ENCODE assay signal across 10 cellular contexts in the genomic region with DNA sequence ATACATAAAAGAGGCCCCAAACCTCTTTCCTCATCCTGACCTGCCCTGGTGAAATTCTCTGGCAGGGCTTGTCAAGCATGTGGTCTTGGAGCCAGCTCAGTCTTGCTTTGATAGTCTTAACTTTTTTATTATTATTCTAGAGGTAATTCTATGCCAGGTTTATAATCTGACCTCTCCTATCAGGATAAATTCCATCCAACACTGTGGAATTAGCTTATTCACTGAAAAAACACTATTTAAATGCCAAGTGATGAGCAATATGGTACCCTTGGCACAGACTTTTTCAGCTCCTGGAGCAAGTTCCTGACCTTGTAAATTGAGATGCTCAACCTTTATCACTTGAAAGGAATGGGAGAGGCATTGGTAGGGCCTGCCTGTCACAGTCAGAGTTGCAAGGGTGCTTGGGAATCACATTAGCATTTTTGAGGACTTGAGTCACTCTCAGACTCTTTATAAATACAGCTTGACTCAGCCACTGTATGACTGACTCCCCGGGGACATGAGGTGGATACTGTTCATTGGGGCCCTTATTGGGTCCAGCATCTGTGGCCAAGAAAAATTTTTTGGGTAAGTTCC. TPM values are rescaled to one million over a fixed set of nuclear protein-coding genes. Genes with fewer than 3 reads are reported as not detected.
A peak's percentile ranks its signal among the peaks of the same experiment; 100 is the strongest.
DNase-seq lines count a peak whose midpoint lies in the region; ATAC-seq and TF ChIP-seq lines count a peak whose summit lies in the region.
"Had no signal": no experiment of that assay in that cellular context is flagged by ENCODE, and none has a peak within 500 bp of the region (broad histone marks: within the 10 kb centered on the region; RNA-seq: fewer than 3 reads in every experiment).

CPA4 (plus strand) TSS at position 480 of the 576 bp plus-strand sequence; CDS start at position 500, 20 bp downstream.

- H3K4me3 ChIP-seq in fibroblast of lung (replicated peaks in 1 of 4; ENCODE audit: control extremely low read depth in 1 of 4, insufficient read depth in 1 of 4, low read depth in 3 of 4, low read length in 4 of 4) (no peak within 1 kb of the TSS), skeletal muscle tissue (ENCODE audit: low read length in 3 of 3) (no peak within 1 kb of the TSS)
- H3K4me3 ChIP-seq: testis had no signal

- H3K79me2 ChIP-seq in fibroblast of lung (ENCODE audit: control insufficient read depth, insufficient read depth, low read length) = no peaks in the 10 kb centered on the region

- H3K27me3 ChIP-seq in fibroblast of lung (ENCODE audit: control insufficient read depth, insufficient read depth, low read length) = no peaks in the 10 kb centered on the region
- H3K27me3 ChIP-seq in skeletal muscle tissue (ENCODE audit: control insufficient read depth in 3 of 3, insufficient read depth in 3 of 3, low read length in 3 of 3) = no peaks in the 10 kb centered on the region
- H3K27me3 ChIP-seq: testis had no signal

- no peak within 1 kb of the TSS for H3K9ac ChIP-seq in fibroblast of lung (ENCODE audit: insufficient read depth, low read length)
- no peak within 1 kb of the TSS for H3K9ac ChIP-seq in skeletal muscle tissue (ENCODE audit: low read depth in 1 of 3, low read length in 3 of 3)

- TF ChIP-seq CTCF in fibroblast of lung (conservative IDR thresholded peaks at IDR 0.05 in 1 of 2, IDR thresholded peaks at IDR 0.05 in 1 of 2; ENCODE audit: low read depth in 1 of 2, low read length in 2 of 2) = no peak

- ATAC-seq in HG03457 (IDR thresholded peaks at IDR 0.05; ENCODE audit: unreplicated experiment) = no peak

- no peaks in the 10 kb centered on the region for H3K9me3 ChIP-seq in fibroblast of lung (ENCODE audit: control insufficient read depth, insufficient read depth, low read depth, low read length)
- H3K9me3 ChIP-seq in skeletal muscle tissue (ENCODE audit: control insufficient read depth in 3 of 3, low read length in 3 of 3) = no peaks in the 10 kb centered on the region
- H3K9me3 ChIP-seq: testis had no signal

- H3K36me3 ChIP-seq in fibroblast of lung (ENCODE audit: control insufficient read depth, insufficient read depth, low read length) = no peaks in the 10 kb centered on the region
- H3K36me3 ChIP-seq in skeletal muscle tissue (ENCODE audit: control insufficient read depth in 3 of 3, insufficient read depth in 3 of 3, low read length in 3 of 3) = no peaks in the 10 kb centered on the region

- H3K27ac ChIP-seq in fibroblast of lung (ENCODE audit: insufficient read depth, low read length) (peak within 1 kb of the TSS; percentile 43), skeletal muscle tissue (ENCODE audit: low read depth, low read length) (peak within 1 kb of the TSS; percentile 2)
- H3K27ac ChIP-seq: testis had no signal

- DNase-seq in GOT3 (lab: John Stamatoyannopoulos, UW) (peak; percentile 49), RKO (ENCODE audit: low spot score) (peak; percentile 96), fibroblast of lung (ENCODE audit: low read depth in 2 of 2) (peak; percentile 94 to 100), SHP77 treated with DMSO at 0.1 percent for 48 hours (lab: John Stamatoyannopoulos, UW) (no peak)
- DNase-seq in activated CD8-positive, alpha-beta memory T cell treated with anti-CD3 and anti-CD28 coated beads, Interleukin-2, amount 50 U/mL, for 4 hours = no peak
- DNase-seq in activated T-cell treated with anti-CD3 and anti-CD28 coated beads, Interleukin-2, amount 50 U/mL, for 1 hour = no peak
- DNase-seq: activated CD4-positive, alpha-beta memory T cell treated with anti-CD3 and anti-CD28 coated beads for 36 hours; testis had no signal

- H3K4me2 ChIP-seq in fibroblast of lung (ENCODE audit: extremely low read depth, insufficient read depth, low read length) = peak within 1 kb of the TSS; percentile 11

- H4K20me1 ChIP-seq in fibroblast of lung (ENCODE audit: control insufficient read depth, extremely low read depth, insufficient read depth, low read length) = no peaks in the 10 kb centered on the region

- H3K4me1 ChIP-seq in fibroblast of lung (ENCODE audit: control insufficient read depth, extremely low read depth, insufficient read depth, low read length) (peaks cover 7% of the 10 kb centered on the region), skeletal muscle tissue (ENCODE audit: control insufficient read depth in 3 of 3, insufficient read depth in 3 of 3, low read length in 3 of 3) (peaks cover 0 to 5% (median 3%) of the 10 kb centered on the region in 3 donors)
- H3K4me1 ChIP-seq: testis had no signal

- H2AFZ ChIP-seq in fibroblast of lung (ENCODE audit: low read length) = no peak within 1 kb of the TSS

RNA-seq across cellular contexts. Expression of gene CPA4, which starts in this region (rescaled TPM):
- total RNA-seq in fibroblast of lung = 6.4 and 20.0 TPM in 2 replicates
- polyA plus RNA-seq in fibroblast of lung = 31.5 and 48.3 TPM in 2 replicates
- 18.7 and 31.0 TPM in 2 replicates for polyA plus RNA-seq in fibroblast of lung (2012)
- polyA minus RNA-seq in fibroblast of lung (ENCODE audit: low replicate concordance) = 37.6 and 39.8 TPM in 2 replicates
- total RNA-seq in skeletal muscle tissue = 2.1 TPM

Comparison
In these comparisons a context has a peak if more than half of its experiments do, and no peak if none do; other contexts are left out.
1. DNase-seq: peak in GOT3 (single experiment), RKO (single experiment) and fibroblast of lung (2 of 2); none in activated CD8-positive, alpha-beta memory T cell treated with anti-CD3 and anti-CD28 coated beads, Interleukin-2, amount 50 U/mL, for 4 hours (single experiment), SHP77 treated with DMSO at 0.1 percent for 48 hours (single experiment) and activated T-cell treated with anti-CD3 and anti-CD28 coated beads, Interleukin-2, amount 50 U/mL, for 1 hour (single experiment).